ENCODE assay signal across 14 cellular contexts in the genomic region with DNA sequence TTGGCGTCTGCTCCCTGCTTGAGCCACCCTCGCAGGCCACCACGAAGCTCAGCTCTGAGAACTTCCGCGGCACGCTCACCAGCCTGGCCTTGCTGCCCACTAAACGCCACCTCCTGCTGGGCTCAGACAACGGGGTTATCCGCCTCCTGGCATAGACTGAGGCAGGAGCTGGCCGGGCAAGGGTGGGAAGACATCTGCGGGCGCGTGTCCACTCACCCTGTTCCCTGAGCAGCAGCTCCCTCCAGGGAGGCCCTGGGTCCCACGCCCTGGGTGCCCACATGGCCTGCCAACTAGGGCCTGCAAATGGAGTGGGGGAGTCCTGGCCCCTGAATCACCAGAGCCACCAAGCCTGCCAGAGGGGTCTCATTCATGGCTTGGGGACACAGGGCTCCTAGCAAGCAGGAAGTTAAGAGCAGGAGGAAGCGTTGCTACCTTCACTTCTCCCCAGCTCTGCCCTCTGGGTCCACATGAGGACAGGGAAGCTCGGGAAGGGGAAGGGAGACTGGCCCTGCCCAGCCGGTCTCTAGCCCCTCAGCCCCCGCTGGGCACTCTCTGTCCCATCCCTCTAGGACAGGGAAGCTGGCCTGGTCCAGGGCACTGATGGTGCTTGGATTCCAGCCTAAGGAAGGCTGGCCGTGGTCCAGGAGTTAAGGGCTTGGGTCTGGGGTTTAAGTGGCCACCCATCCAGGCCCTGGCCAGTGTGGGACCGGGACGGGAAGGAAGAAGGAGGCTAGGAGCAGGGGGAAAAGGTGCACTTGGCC. TPM values are rescaled to one million over a fixed set of nuclear protein-coding genes. Genes with fewer than 3 reads are reported as not detected.
DNase-seq lines count a peak whose midpoint lies in the region; ATAC-seq and TF ChIP-seq lines count a peak whose summit lies in the region.
"Had no signal": no experiment of that assay in that cellular context is flagged by ENCODE, and none has a peak within 500 bp of the region (broad histone marks: within the 10 kb centered on the region; RNA-seq: fewer than 3 reads in every experiment).

No MANE protein-coding gene starts in this region.

- no peaks in the 10 kb centered on the region for H3K9me3 ChIP-seq in T-helper 17 cell (ENCODE audit: control insufficient read depth, low read length, poor library complexity, severe bottlenecking)
- H3K9me3 ChIP-seq: esophagus squamous epithelium had no signal

- no peak for DNase-seq in T-helper 17 cell
- peak; percentile 30 for DNase-seq in left cardiac atrium
- DNase-seq in stimulated activated effector memory CD8-positive, alpha-beta T cell treated with anti-CD3 and anti-CD28 coated beads, Interleukin-12 subunit alpha, Interleukin-12 subunit beta, amount 100 ng/mL, for 72 hours (ENCODE audit: low spot score in 2 of 2): no peak
- DNase-seq in EL: no peak
- DNase-seq in osteocyte (ENCODE audit: extremely low spot score, unreplicated experiment): no peak
- DNase-seq: activated CD4-positive, alpha-beta T cell treated with anti-CD3 and anti-CD28 coated beads for 1 hour; activated T-cell treated with anti-CD3 and anti-CD28 coated beads for 4 hours; esophagus squamous epithelium; hippocampal formation; NCI-H1694 treated with DMSO at 0.1 percent for 48 hours; NCI-H524 treated with DMSO at 0.1 percent for 48 hours; stimulated activated naive CD8-positive, alpha-beta T cell treated with anti-CD3 and anti-CD28 coated beads, Interleukin-15, Interleukin-2, amounts not matched to agents 100 U/mL and 50 U/mL, for 24 hours; T-helper 1 cell had no signal

- H3K4me3 Mint-ChIP-seq in T-helper 17 cell (no peak overlapping the region), osteocyte (ENCODE audit: unreplicated experiment) (no peak overlapping the region)
- H3K4me3 Mint-ChIP-seq in stimulated activated effector memory CD8-positive, alpha-beta T cell treated with anti-CD3 and anti-CD28 coated beads, Interleukin-12 subunit alpha, Interleukin-12 subunit beta, amount 100 ng/mL, for 72 hours: no peak overlapping the region

- H3K9me3 Mint-ChIP-seq in stimulated activated effector memory CD8-positive, alpha-beta T cell treated with anti-CD3 and anti-CD28 coated beads, Interleukin-12 subunit alpha, Interleukin-12 subunit beta, amount 100 ng/mL, for 72 hours: no peaks in the 10 kb centered on the region
- H3K9me3 Mint-ChIP-seq in osteocyte (ENCODE audit: unreplicated experiment): no peaks in the 10 kb centered on the region

- H3K4me1 Mint-ChIP-seq in T-helper 17 cell: peaks cover 9% of the 10 kb centered on the region
- peaks cover 12% of the 10 kb centered on the region for H3K4me1 Mint-ChIP-seq in stimulated activated effector memory CD8-positive, alpha-beta T cell treated with anti-CD3 and anti-CD28 coated beads, Interleukin-12 subunit alpha, Interleukin-12 subunit beta, amount 100 ng/mL, for 72 hours
- H3K4me1 Mint-ChIP-seq in osteocyte (ENCODE audit: unreplicated experiment): peaks cover 14% of the 10 kb centered on the region

- H3K27ac Mint-ChIP-seq in T-helper 17 cell (peak overlapping the region; percentile 87), osteocyte (ENCODE audit: unreplicated experiment) (no peak overlapping the region)
- H3K27ac Mint-ChIP-seq in stimulated activated effector memory CD8-positive, alpha-beta T cell treated with anti-CD3 and anti-CD28 coated beads, Interleukin-12 subunit alpha, Interleukin-12 subunit beta, amount 100 ng/mL, for 72 hours: peak overlapping the region; percentile 73

- no peak for ATAC-seq in T-helper 17 cell
- ATAC-seq in left cardiac atrium: peak in 1 of 2 donors; percentile 38
- no peak for ATAC-seq in stimulated activated effector memory CD8-positive, alpha-beta T cell treated with anti-CD3 and anti-CD28 coated beads, Interleukin-12 subunit alpha, Interleukin-12 subunit beta, amount 100 ng/mL, for 72 hours
- ATAC-seq: Panc1 had no signal

- intact Hi-C loops in left cardiac atrium (cut with DNase I): no loop called here

- TF ChIP-seq CTCF in osteocyte (IDR thresholded peaks at IDR 0.05): no peak

- H3K27me3 Mint-ChIP-seq in T-helper 17 cell (no peaks in the 10 kb centered on the region), osteocyte (ENCODE audit: unreplicated experiment) (no peaks in the 10 kb centered on the region)

- H3K36me3 Mint-ChIP-seq in T-helper 17 cell (ENCODE audit: low read depth) (peaks cover 3% of the 10 kb centered on the region), osteocyte (ENCODE audit: unreplicated experiment) (peaks cover 14% of the 10 kb centered on the region)
- peaks cover 6% of the 10 kb centered on the region for H3K36me3 Mint-ChIP-seq in stimulated activated effector memory CD8-positive, alpha-beta T cell treated with anti-CD3 and anti-CD28 coated beads, Interleukin-12 subunit alpha, Interleukin-12 subunit beta, amount 100 ng/mL, for 72 hours

RNA-seq across cellular contexts. Expression of a gene that starts 5.0 kb away (rescaled TPM):
- under 1 TPM; 0.29 to 0.67 TPM for total RNA-seq in T-helper 17 cell
- total RNA-seq in left cardiac atrium: 1 to 10 TPM; 4.2 to 4.9 TPM
- 0.38 and 0.50 TPM in 2 replicates for total RNA-seq in osteocyte

RNA-seq across cellular contexts. Expression of a gene that starts 13.2 kb away (rescaled TPM):
- total RNA-seq in T-helper 17 cell (10 to 100 TPM; 38.2 to 41.2 TPM), left cardiac atrium (10 to 100 TPM; 15.4 to 16.1 TPM), osteocyte (30.8 and 33.3 TPM in 2 replicates)

RNA-seq across cellular contexts. Expression of a gene that starts 24.1 kb away (rescaled TPM):
- total RNA-seq in T-helper 17 cell (under 1 TPM in 1 of 2 donors, not detected in 1; 0.52 TPM), left cardiac atrium (100 to 1,000 TPM; 252 to 407 TPM), osteocyte (164 and 175 TPM in 2 replicates)

RNA-seq across cellular contexts. Expression of a gene that starts 27.5 kb away (rescaled TPM):
- total RNA-seq in T-helper 17 cell (1 to 10 TPM in 1 of 2 donors, under 1 TPM in 1; 0.26 to 1.4 TPM), left cardiac atrium (1 to 10 TPM; 3.7 to 6.0 TPM), osteocyte (4.2 and 4.7 TPM in 2 replicates)

RNA-seq across cellular contexts. Expression of a gene that starts 53.0 kb away (rescaled TPM):
- total RNA-seq in T-helper 17 cell: 100 to 1,000 TPM; 451 to 472 TPM
- 100 to 1,000 TPM; 136 to 181 TPM for total RNA-seq in left cardiac atrium
- total RNA-seq in osteocyte: 238 and 262 TPM in 2 replicates

Comparison
In these comparisons a context has a peak if more than half of its experiments do, and no peak if none do; other contexts are left out.
1. RNA of a gene that starts 24.1 kb away (total RNA-seq): 252 to 407 TPM in left cardiac atrium and 164 to 175 TPM in osteocyte; 0.52 TPM in T-helper 17 cell; every median in the first group is over 100 times any median in the second.